1 cellular context compared by ENCODE assay signal in the genomic region with DNA sequence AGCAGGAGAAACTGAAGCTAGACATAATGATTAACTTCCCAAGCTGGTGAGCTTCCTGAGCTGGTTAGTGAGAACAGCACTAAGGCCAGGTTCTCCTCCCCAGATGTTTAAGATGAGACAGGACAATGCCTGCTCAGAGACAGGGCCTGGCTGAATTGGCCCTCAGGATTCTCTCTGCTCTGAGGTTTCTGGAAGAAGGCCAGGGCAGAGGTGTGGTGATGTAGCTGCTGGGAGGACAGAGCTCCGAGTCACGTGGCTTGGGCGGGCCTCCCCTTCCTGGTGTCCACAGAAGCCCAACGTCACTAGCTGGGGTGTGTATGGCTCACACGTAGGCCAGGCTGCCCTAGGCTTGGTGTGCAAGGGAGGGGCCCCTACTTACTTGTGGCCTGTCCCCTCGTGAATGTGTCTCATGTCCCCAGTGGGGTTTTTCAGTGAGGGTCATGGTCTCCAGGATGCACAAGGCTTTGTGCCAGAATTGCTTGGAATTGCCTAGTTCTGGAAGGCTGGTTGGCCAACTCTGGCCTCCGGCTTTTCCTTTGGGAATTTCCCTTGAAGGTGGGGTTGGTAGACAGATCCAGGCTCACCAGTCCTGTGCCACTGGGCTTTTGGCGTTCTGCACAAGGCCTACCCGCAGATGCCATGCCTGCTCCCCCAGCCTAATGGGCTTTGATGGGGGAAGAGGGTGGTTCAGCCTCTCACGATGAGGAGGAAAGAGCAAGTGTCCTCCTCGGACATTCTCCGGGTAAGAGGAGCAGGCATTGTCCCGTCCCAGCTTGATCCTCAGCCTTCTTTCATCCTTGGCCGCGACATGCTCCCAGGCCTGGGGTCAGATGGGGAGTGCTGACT.
TF ChIP-seq lines count a peak whose summit lies in the region.

No MANE protein-coding gene starts in this region.

TF ChIP-seq in K562, 482 proteins besides CTCF, POLR2A, EP300 and RAD21 (continued from another document):
- TF ChIP-seq, protein P1, sequence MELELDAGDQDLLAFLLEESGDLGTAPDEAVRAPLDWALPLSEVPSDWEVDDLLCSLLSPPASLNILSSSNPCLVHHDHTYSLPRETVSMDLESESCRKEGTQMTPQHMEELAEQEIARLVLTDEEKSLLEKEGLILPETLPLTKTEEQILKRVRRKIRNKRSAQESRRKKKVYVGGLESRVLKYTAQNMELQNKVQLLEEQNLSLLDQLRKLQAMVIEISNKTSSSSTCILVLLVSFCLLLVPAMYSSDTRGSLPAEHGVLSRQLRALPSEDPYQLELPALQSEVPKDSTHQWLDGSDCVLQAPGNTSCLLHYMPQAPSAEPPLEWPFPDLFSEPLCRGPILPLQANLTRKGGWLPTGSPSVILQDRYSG (tag; conservative IDR thresholded peaks at IDR 0.05; ENCODE audit: low read depth) = peak; percentile 76; the same call in 1 of the 2 replicates
- TF ChIP-seq ZBTB12 (CRISPR knock-in tag; IDR thresholded peaks at IDR 0.05) = no peak
- TF ChIP-seq, protein P2, sequence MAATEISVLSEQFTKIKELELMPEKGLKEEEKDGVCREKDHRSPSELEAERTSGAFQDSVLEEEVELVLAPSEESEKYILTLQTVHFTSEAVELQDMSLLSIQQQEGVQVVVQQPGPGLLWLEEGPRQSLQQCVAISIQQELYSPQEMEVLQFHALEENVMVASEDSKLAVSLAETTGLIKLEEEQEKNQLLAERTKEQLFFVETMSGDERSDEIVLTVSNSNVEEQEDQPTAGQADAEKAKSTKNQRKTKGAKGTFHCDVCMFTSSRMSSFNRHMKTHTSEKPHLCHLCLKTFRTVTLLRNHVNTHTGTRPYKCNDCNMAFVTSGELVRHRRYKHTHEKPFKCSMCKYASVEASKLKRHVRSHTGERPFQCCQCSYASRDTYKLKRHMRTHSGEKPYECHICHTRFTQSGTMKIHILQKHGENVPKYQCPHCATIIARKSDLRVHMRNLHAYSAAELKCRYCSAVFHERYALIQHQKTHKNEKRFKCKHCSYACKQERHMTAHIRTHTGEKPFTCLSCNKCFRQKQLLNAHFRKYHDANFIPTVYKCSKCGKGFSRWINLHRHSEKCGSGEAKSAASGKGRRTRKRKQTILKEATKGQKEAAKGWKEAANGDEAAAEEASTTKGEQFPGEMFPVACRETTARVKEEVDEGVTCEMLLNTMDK (IDR thresholded peaks at IDR 0.05; ENCODE audit: borderline replicate concordance, insufficient read depth, low read depth, low read length, poor library complexity, severe bottlenecking) = no peak
- TF ChIP-seq NR2C2 (CRISPR knock-in tag; IDR thresholded peaks at IDR 0.05) = no peak
- TF ChIP-seq NR2C2 (tag; IDR thresholded peaks at IDR 0.05) = peak; percentile 32; the same call in 1 of the 2 replicates
- no peak for TF ChIP-seq THRA (IDR thresholded peaks at IDR 0.05)
- TF ChIP-seq CREM (IDR thresholded peaks at IDR 0.05; ENCODE audit: low read depth) = peak; percentile 71
- no peak for TF ChIP-seq CREB1 (IDR thresholded peaks at IDR 0.05)
- TF ChIP-seq CREB1 (CRISPR knock-in tag; IDR thresholded peaks at IDR 0.05) = peak; percentile 28; the same call in 1 of the 2 replicates
- 0 out of 2 replicates have a peak, but pooled peaks have one; percentile 28 for TF ChIP-seq ELF1 (tag; IDR thresholded peaks at IDR 0.05)
- no peak for TF ChIP-seq CBFA2T3 (IDR thresholded peaks at IDR 0.05)
- TF ChIP-seq BRD9 (IDR thresholded peaks at IDR 0.05; ENCODE audit: low read depth, partially characterized antibody) = no peak
- no peak for TF ChIP-seq HCFC1 (IDR thresholded peaks at IDR 0.05; ENCODE audit: low read depth, low read length)
- peak; percentile 34; the same call in 1 of the 2 replicates for TF ChIP-seq KLF6 (CRISPR knock-in tag; IDR thresholded peaks at IDR 0.05; ENCODE audit: borderline replicate concordance)
- TF ChIP-seq TOE1 (IDR thresholded peaks at IDR 0.05; ENCODE audit: borderline replicate concordance) = peak; percentile 87
- TF ChIP-seq TOE1 (CRISPR knock-in tag; IDR thresholded peaks at IDR 0.05; ENCODE audit: borderline replicate concordance, low read depth) = no peak
- TF ChIP-seq, protein P3, sequence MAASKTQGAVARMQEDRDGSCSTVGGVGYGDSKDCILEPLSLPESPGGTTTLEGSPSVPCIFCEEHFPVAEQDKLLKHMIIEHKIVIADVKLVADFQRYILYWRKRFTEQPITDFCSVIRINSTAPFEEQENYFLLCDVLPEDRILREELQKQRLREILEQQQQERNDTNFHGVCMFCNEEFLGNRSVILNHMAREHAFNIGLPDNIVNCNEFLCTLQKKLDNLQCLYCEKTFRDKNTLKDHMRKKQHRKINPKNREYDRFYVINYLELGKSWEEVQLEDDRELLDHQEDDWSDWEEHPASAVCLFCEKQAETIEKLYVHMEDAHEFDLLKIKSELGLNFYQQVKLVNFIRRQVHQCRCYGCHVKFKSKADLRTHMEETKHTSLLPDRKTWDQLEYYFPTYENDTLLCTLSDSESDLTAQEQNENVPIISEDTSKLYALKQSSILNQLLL (CRISPR knock-in tag; IDR thresholded peaks at IDR 0.05; ENCODE audit: borderline replicate concordance) = no peak
- 0 out of 4 replicates have a peak, but pooled peaks of 1 of the 2 experiments have one; percentile 33 for TF ChIP-seq RCOR1 (IDR thresholded peaks at IDR 0.05; ENCODE audit: borderline replicate concordance in 1 of 2, low read depth in 2 of 2, low read length in 2 of 2)
- TF ChIP-seq, protein P4, sequence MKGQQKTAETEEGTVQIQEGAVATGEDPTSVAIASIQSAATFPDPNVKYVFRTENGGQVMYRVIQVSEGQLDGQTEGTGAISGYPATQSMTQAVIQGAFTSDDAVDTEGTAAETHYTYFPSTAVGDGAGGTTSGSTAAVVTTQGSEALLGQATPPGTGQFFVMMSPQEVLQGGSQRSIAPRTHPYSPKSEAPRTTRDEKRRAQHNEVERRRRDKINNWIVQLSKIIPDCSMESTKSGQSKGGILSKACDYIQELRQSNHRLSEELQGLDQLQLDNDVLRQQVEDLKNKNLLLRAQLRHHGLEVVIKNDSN (CRISPR knock-in tag; IDR thresholded peaks at IDR 0.05) = peak; percentile 82
- no peak for TF ChIP-seq RB1 (IDR thresholded peaks at IDR 0.05; ENCODE audit: low read depth)
- TF ChIP-seq, protein P5, sequence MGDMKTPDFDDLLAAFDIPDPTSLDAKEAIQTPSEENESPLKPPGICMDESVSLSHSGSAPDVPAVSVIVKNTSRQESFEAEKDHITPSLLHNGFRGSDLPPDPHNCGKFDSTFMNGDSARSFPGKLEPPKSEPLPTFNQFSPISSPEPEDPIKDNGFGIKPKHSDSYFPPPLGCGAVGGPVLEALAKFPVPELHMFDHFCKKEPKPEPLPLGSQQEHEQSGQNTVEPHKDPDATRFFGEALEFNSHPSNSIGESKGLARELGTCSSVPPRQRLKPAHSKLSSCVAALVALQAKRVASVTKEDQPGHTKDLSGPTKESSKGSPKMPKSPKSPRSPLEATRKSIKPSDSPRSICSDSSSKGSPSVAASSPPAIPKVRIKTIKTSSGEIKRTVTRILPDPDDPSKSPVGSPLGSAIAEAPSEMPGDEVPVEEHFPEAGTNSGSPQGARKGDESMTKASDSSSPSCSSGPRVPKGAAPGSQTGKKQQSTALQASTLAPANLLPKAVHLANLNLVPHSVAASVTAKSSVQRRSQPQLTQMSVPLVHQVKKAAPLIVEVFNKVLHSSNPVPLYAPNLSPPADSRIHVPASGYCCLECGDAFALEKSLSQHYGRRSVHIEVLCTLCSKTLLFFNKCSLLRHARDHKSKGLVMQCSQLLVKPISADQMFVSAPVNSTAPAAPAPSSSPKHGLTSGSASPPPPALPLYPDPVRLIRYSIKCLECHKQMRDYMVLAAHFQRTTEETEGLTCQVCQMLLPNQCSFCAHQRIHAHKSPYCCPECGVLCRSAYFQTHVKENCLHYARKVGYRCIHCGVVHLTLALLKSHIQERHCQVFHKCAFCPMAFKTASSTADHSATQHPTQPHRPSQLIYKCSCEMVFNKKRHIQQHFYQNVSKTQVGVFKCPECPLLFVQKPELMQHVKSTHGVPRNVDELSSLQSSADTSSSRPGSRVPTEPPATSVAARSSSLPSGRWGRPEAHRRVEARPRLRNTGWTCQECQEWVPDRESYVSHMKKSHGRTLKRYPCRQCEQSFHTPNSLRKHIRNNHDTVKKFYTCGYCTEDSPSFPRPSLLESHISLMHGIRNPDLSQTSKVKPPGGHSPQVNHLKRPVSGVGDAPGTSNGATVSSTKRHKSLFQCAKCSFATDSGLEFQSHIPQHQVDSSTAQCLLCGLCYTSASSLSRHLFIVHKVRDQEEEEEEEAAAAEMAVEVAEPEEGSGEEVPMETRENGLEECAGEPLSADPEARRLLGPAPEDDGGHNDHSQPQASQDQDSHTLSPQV (IDR thresholded peaks at IDR 0.05) = no peak
- peak; percentile 95 for TF ChIP-seq TFE3 (CRISPR knock-in tag; IDR thresholded peaks at IDR 0.05)
- TF ChIP-seq, protein P6, sequence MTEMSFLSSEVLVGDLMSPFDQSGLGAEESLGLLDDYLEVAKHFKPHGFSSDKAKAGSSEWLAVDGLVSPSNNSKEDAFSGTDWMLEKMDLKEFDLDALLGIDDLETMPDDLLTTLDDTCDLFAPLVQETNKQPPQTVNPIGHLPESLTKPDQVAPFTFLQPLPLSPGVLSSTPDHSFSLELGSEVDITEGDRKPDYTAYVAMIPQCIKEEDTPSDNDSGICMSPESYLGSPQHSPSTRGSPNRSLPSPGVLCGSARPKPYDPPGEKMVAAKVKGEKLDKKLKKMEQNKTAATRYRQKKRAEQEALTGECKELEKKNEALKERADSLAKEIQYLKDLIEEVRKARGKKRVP (CRISPR knock-in tag; IDR thresholded peaks at IDR 0.05) = 0 out of 2 replicates have a peak, but pooled peaks have one; percentile 14
- TF ChIP-seq, protein P7, sequence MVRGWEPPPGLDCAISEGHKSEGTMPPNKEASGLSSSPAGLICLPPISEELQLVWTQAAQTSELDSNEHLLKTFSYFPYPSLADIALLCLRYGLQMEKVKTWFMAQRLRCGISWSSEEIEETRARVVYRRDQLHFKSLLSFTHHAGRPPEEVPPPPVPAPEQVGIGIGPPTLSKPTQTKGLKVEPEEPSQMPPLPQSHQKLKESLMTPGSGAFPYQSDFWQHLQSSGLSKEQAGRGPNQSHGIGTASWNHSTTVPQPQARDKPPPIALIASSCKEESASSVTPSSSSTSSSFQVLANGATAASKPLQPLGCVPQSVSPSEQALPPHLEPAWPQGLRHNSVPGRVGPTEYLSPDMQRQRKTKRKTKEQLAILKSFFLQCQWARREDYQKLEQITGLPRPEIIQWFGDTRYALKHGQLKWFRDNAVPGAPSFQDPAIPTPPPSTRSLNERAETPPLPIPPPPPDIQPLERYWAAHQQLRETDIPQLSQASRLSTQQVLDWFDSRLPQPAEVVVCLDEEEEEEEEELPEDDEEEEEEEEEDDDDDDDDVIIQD (CRISPR knock-in tag; IDR thresholded peaks at IDR 0.05) = no peak
- TF ChIP-seq NR2F6 (CRISPR knock-in tag; IDR thresholded peaks at IDR 0.05) = no peak
- no peak for TF ChIP-seq FOXA3 (CRISPR knock-in tag; conservative IDR thresholded peaks at IDR 0.05 in 1 of 2, IDR thresholded peaks at IDR 0.05 in 1 of 2)
- no peak for TF ChIP-seq DMBX1 (CRISPR knock-in tag; IDR thresholded peaks at IDR 0.05; ENCODE audit: borderline replicate concordance)
- no peak for TF ChIP-seq CAMTA2 (CRISPR knock-in tag; conservative IDR thresholded peaks at IDR 0.05)
- 0 out of 2 replicates have a peak, but pooled peaks have one; percentile 20 for TF ChIP-seq CBFA2T2 (conservative IDR thresholded peaks at IDR 0.05)
- no peak for TF ChIP-seq BDP1 (IDR thresholded peaks at IDR 0.05; ENCODE audit: insufficient read depth, insufficient read length)
- no peak; the same call in 1 of the 2 replicates for TF ChIP-seq ATF7 (IDR thresholded peaks at IDR 0.05)
- no peak for TF ChIP-seq ZC3H8 (IDR thresholded peaks at IDR 0.05)
- no peak for TF ChIP-seq ZEB2 (IDR thresholded peaks at IDR 0.05)
- TF ChIP-seq ZNF695 (CRISPR knock-in tag; IDR thresholded peaks at IDR 0.05) = no peak
- TF ChIP-seq SOX6 (IDR thresholded peaks at IDR 0.05) = no peak
- no peak for TF ChIP-seq CHAMP1 (IDR thresholded peaks at IDR 0.05)
- peak; percentile 50 for TF ChIP-seq L3MBTL2 (IDR thresholded peaks at IDR 0.05)
